In genomic region chrX:25596881-25597280, GRCh38 we compare ENCODE assay signal across 28 cellular contexts.
"Had no signal": no experiment of that assay in that cellular context is flagged by ENCODE, and none has a peak within 500 bp of the region (broad histone marks: within the 10 kb centered on the region; RNA-seq: fewer than 3 reads in every experiment).

No MANE protein-coding gene starts in this region.

- H3K27me3 Mint-ChIP-seq: memory B cell; naive thymus-derived CD4-positive, alpha-beta T cell; natural killer cell treated with Interleukin-12 subunit alpha and Interleukin-12 subunit beta and Interleukin-15 and Interleukin-18, amount 100 ng/mL, for 72 hours; stimulated activated naive B cell treated with anti-CD40 and anti-IgM and Interleukin-4, amounts not matched to agents 10 μg/mL and 1 μg/mL and 100 μg/mL, for 72 hours had no signal

- DNase-seq: hypothalamus; immature natural killer cell; islet precursor cell; left ventricle myocardium inferior; midbrain; mucosa of descending colon; naive thymus-derived CD4-positive, alpha-beta T cell; nucleus accumbens; pancreas; posterior cingulate gyrus; retina; right cardiac atrium; stimulated activated CD4-positive, alpha-beta T cell treated with anti-CD3 and anti-CD28 coated beads, Interleukin-12 subunit alpha, Interleukin-12 subunit beta, amount 100 ng/mL, for 4 hours; stimulated activated CD4-positive, alpha-beta T cell treated with anti-CD3 and anti-CD28 coated beads, Interleukin-15, amount 100 ng/mL, for 24 hours; stimulated activated CD4-positive, alpha-beta T cell treated with anti-CD3 and anti-CD28 coated beads, Interleukin-2, amount 100 ng/mL, for 24 hours; stimulated activated CD4-positive, alpha-beta T cell treated with anti-CD3 and anti-CD28 coated beads, Interleukin-4, amount 100 ng/mL, for 1 hour; stimulated activated naive B cell treated with anti-CD40 and anti-IgM and Interleukin-4, amounts not matched to agents 10 μg/mL and 1 μg/mL and 100 μg/mL, for 72 hours; stimulated activated naive CD8-positive, alpha-beta T cell treated with anti-CD3 and anti-CD28 coated beads, Interleukin-15, Interleukin-2, amounts not matched to agents 100 U/mL and 50 U/mL, for 24 hours; stomach; testis; thyroid gland; transverse colon; upper lobe of left lung had no signal

- H3K4me1 ChIP-seq: left ventricle myocardium inferior, pancreas, prostate gland, stomach, testis, thyroid gland, transverse colon, upper lobe of left lung, vagina had no signal

- H3K27me3 ChIP-seq: stomach, testis, thyroid gland, transverse colon, upper lobe of left lung, vagina had no signal

- H3K27ac ChIP-seq: left ventricle myocardium inferior, pancreas, prostate gland, skin epidermis, stomach, testis, thyroid gland, transverse colon, upper lobe of left lung, vagina had no signal

- H3K36me3 ChIP-seq: left ventricle myocardium inferior, pancreas, prostate gland, stomach, thyroid gland, transverse colon, upper lobe of left lung, vagina had no signal

- H3K9me3 ChIP-seq: left ventricle myocardium inferior, mucosa of descending colon, pancreas, prostate gland, stomach, testis, thyroid gland, transverse colon, upper lobe of left lung, vagina had no signal

- FAIRE-seq: pancreas had no signal

- H3K4me1 Mint-ChIP-seq: immature natural killer cell; memory B cell; naive thymus-derived CD4-positive, alpha-beta T cell; stimulated activated naive B cell treated with anti-CD40 and anti-IgM and Interleukin-4, amounts not matched to agents 10 μg/mL and 1 μg/mL and 100 μg/mL, for 72 hours had no signal

- H3K4me3 Mint-ChIP-seq: immature natural killer cell; memory B cell; naive thymus-derived CD4-positive, alpha-beta T cell; natural killer cell treated with Interleukin-12 subunit alpha and Interleukin-12 subunit beta and Interleukin-15 and Interleukin-18, amount 100 ng/mL, for 72 hours; stimulated activated naive B cell treated with anti-CD40 and anti-IgM and Interleukin-4, amounts not matched to agents 10 μg/mL and 1 μg/mL and 100 μg/mL, for 72 hours had no signal

- H3K27ac Mint-ChIP-seq: immature natural killer cell; memory B cell; naive thymus-derived CD4-positive, alpha-beta T cell; natural killer cell treated with Interleukin-12 subunit alpha and Interleukin-12 subunit beta and Interleukin-15 and Interleukin-18, amount 100 ng/mL, for 72 hours; stimulated activated naive B cell treated with anti-CD40 and anti-IgM and Interleukin-4, amounts not matched to agents 10 μg/mL and 1 μg/mL and 100 μg/mL, for 72 hours had no signal

- H3K4me3 ChIP-seq: left ventricle myocardium inferior, mucosa of descending colon, pancreas, prostate gland, skin epidermis, stomach, testis, thyroid gland, transverse colon, upper lobe of left lung, vagina had no signal

- H3K36me3 Mint-ChIP-seq: immature natural killer cell; memory B cell; naive thymus-derived CD4-positive, alpha-beta T cell; natural killer cell treated with Interleukin-12 subunit alpha and Interleukin-12 subunit beta and Interleukin-15 and Interleukin-18, amount 100 ng/mL, for 72 hours; stimulated activated naive B cell treated with anti-CD40 and anti-IgM and Interleukin-4, amounts not matched to agents 10 μg/mL and 1 μg/mL and 100 μg/mL, for 72 hours had no signal
